Comparison of ENCODE assay signal across 8 cellular contexts in genomic region chr14:22852599-22852939, GRCh38. TPM values are rescaled to one million over a fixed set of nuclear protein-coding genes. Genes with fewer than 3 reads are reported as not detected.
DNase-seq lines count a peak whose midpoint lies in the region; ATAC-seq, FAIRE-seq and TF ChIP-seq lines count a peak whose summit lies in the region.

No MANE protein-coding gene starts in this region.

- H3K4me1 Mint-ChIP-seq in activated T-helper 17 cell treated with anti-CD3 and anti-CD28 coated beads, Interleukin-2, amount 50 U/mL, for 72 hours, result peaks cover 13% of the 10 kb centered on the region
- peaks cover 22% of the 10 kb centered on the region for H3K4me1 Mint-ChIP-seq in stimulated activated memory B cell treated with anti-CD40 and anti-IgM and Interleukin-4, amounts not matched to agents 10 μg/mL and 1 μg/mL and 100 μg/mL, for 72 hours

- no peaks in the 10 kb centered on the region for H3K9me3 Mint-ChIP-seq in activated T-helper 17 cell treated with anti-CD3 and anti-CD28 coated beads, Interleukin-2, amount 50 U/mL, for 72 hours
- no peaks in the 10 kb centered on the region for H3K9me3 Mint-ChIP-seq in stimulated activated memory B cell treated with anti-CD40 and anti-IgM and Interleukin-4, amounts not matched to agents 10 μg/mL and 1 μg/mL and 100 μg/mL, for 72 hours

- peaks cover 4 to 6% of the 10 kb centered on the region in 2 experiments for H3K36me3 ChIP-seq in keratinocyte (ENCODE audit: control insufficient read depth in 2 of 2, extremely low read depth in 1 of 2, insufficient read depth in 2 of 2, low read length in 2 of 2)

- H3K36me3 Mint-ChIP-seq in activated T-helper 17 cell treated with anti-CD3 and anti-CD28 coated beads, Interleukin-2, amount 50 U/mL, for 72 hours (ENCODE audit: low read depth), result no peaks in the 10 kb centered on the region
- no peaks in the 10 kb centered on the region for H3K36me3 Mint-ChIP-seq in stimulated activated memory B cell treated with anti-CD40 and anti-IgM and Interleukin-4, amounts not matched to agents 10 μg/mL and 1 μg/mL and 100 μg/mL, for 72 hours

- dilution Hi-C loops in keratinocyte (cut with MboI; ENCODE audit: extremely low pct_ligation_motif_present, low sequenced_read_pairs), result no loop called here

- peak overlapping the region; percentile 80 for H3K4me3 Mint-ChIP-seq in activated T-helper 17 cell treated with anti-CD3 and anti-CD28 coated beads, Interleukin-2, amount 50 U/mL, for 72 hours
- no peak overlapping the region for H3K4me3 Mint-ChIP-seq in stimulated activated memory B cell treated with anti-CD40 and anti-IgM and Interleukin-4, amounts not matched to agents 10 μg/mL and 1 μg/mL and 100 μg/mL, for 72 hours

- peaks cover 5% of the 10 kb centered on the region for H3K27me3 Mint-ChIP-seq in activated T-helper 17 cell treated with anti-CD3 and anti-CD28 coated beads, Interleukin-2, amount 50 U/mL, for 72 hours
- no peaks in the 10 kb centered on the region for H3K27me3 Mint-ChIP-seq in stimulated activated memory B cell treated with anti-CD40 and anti-IgM and Interleukin-4, amounts not matched to agents 10 μg/mL and 1 μg/mL and 100 μg/mL, for 72 hours

- no peak for DNase-seq in keratinocyte (ENCODE audit: low read depth, low spot score)
- no peak for DNase-seq in HuH-7.5 (ENCODE audit: low spot score)
- DNase-seq in A172 (ENCODE audit: low spot score), result no peak
- DNase-seq in activated CD4-positive, alpha-beta T cell treated with anti-CD3 and anti-CD28 coated beads, Interleukin-2, amount 50 U/mL, for 48 hours, result no peak

- H3K9ac ChIP-seq in keratinocyte (ENCODE audit: control insufficient read depth, extremely low read depth, insufficient read depth, low read length), result peak overlapping the region; percentile 33

- peak overlapping the region; percentile 82 for H3K27ac Mint-ChIP-seq in activated T-helper 17 cell treated with anti-CD3 and anti-CD28 coated beads, Interleukin-2, amount 50 U/mL, for 72 hours
- H3K27ac Mint-ChIP-seq in stimulated activated memory B cell treated with anti-CD40 and anti-IgM and Interleukin-4, amounts not matched to agents 10 μg/mL and 1 μg/mL and 100 μg/mL, for 72 hours, result peak overlapping the region; percentile 65

- peak overlapping the region; percentile 95 for H3K4me2 ChIP-seq in keratinocyte (ENCODE audit: control insufficient read depth, extremely low read depth, insufficient read depth, low read depth, low read length)

- FAIRE-seq in keratinocyte (lab: Jason Lieb, UNC), result peak; percentile 44

- no peaks in the 10 kb centered on the region for H3K27me3 ChIP-seq in keratinocyte (ENCODE audit: control insufficient read depth, extremely low read depth, insufficient read depth, low read length)

- H3K4me1 ChIP-seq in keratinocyte (ENCODE audit: control insufficient read depth, extremely low read depth, insufficient read depth, low read length), result peaks cover 57% of the 10 kb centered on the region

- no peaks in the 10 kb centered on the region for H3K9me1 ChIP-seq in keratinocyte (ENCODE audit: control insufficient read depth, extremely low read depth, insufficient read depth, low read length)

- no peaks in the 10 kb centered on the region for H3K9me3 ChIP-seq in keratinocyte (ENCODE audit: control insufficient read depth, low read depth, low read length)

- H4K20me1 ChIP-seq in keratinocyte (ENCODE audit: control insufficient read depth, extremely low read depth, insufficient read depth, low read length), result no peaks in the 10 kb centered on the region

- TF ChIP-seq CTCF in keratinocyte (optimal IDR thresholded peaks at IDR 0.05 in 1 of 3, IDR thresholded peaks at IDR 0.05 in 1 of 3, conservative IDR thresholded peaks at IDR 0.05 in 1 of 3; ENCODE audit: extremely low read depth in 1 of 3, insufficient read depth in 2 of 3, low read length in 3 of 3), result no peak

- no peak overlapping the region for H3K4me3 ChIP-seq in keratinocyte (ENCODE audit: control insufficient read depth in 2 of 3, extremely low read depth in 1 of 3, insufficient read depth in 2 of 3, low read depth in 1 of 3, low read length in 3 of 3)

- H2AFZ ChIP-seq in keratinocyte (ENCODE audit: control insufficient read depth, low read length), result peak overlapping the region; percentile 58

- ATAC-seq in HG03460 (IDR thresholded peaks at IDR 0.05; ENCODE audit: unreplicated experiment) (peak; percentile 13), GM21390 (IDR thresholded peaks at IDR 0.05; ENCODE audit: unreplicated experiment) (no peak)
- no peak for ATAC-seq in activated T-helper 17 cell treated with anti-CD3 and anti-CD28 coated beads, Interleukin-2, amount 50 U/mL, for 72 hours (replicated peaks)
- no peak for ATAC-seq in stimulated activated memory B cell treated with anti-CD40 and anti-IgM and Interleukin-4, amounts not matched to agents 10 μg/mL and 1 μg/mL and 100 μg/mL, for 72 hours

- H3K27ac ChIP-seq in keratinocyte (ENCODE audit: control insufficient read depth, insufficient read depth, low read length), result peak overlapping the region; percentile 63

- no peaks in the 10 kb centered on the region for H3K79me2 ChIP-seq in keratinocyte (ENCODE audit: control insufficient read depth, insufficient read depth, low read length)

RNA-seq across cellular contexts. Expression of gene MMP14, which starts 16.2 kb away (rescaled TPM):
- 1 to 10 TPM; 1.5 to 2.1 TPM for total RNA-seq in activated T-helper 17 cell treated with anti-CD3 and anti-CD28 coated beads, Interleukin-2, amount 50 U/mL, for 72 hours
- polyA plus RNA-seq in keratinocyte, result 185 to 355 TPM (median 246 TPM) in 3 replicates
- polyA plus RNA-seq in keratinocyte (2011; ENCODE audit: low read depth), result 38.1 TPM
- polyA plus RNA-seq in keratinocyte (2011; cell fraction: cytosol; rRNA removed), result 52.3 and 79.2 TPM in 2 replicates
- polyA plus RNA-seq in keratinocyte (2011; cell fraction: nucleus; rRNA removed), result 794 and 868 TPM in 2 replicates
- polyA plus RNA-seq in keratinocyte (2012; ENCODE audit: low replicate concordance), result 99.7 and 290 TPM in 2 replicates
- polyA minus RNA-seq in keratinocyte, result 235 to 587 TPM (median 267 TPM) in 3 replicates
- 209 TPM for polyA minus RNA-seq in keratinocyte (2011; cell fraction: cytosol; rRNA and poly(A)+ RNA removed)
- polyA minus RNA-seq in keratinocyte (2011; cell fraction: nucleus; rRNA and poly(A)+ RNA removed), result 532 and 668 TPM in 2 replicates
- 82.4 and 92.9 TPM in 2 replicates for total RNA-seq in A172 (2014; rRNA removed; shearing (Covaris generic))

RNA-seq across cellular contexts. Expression of gene LRP10, which starts 19.0 kb away (rescaled TPM):
- 10 to 100 TPM; 61.3 to 78.1 TPM for total RNA-seq in activated T-helper 17 cell treated with anti-CD3 and anti-CD28 coated beads, Interleukin-2, amount 50 U/mL, for 72 hours
- polyA plus RNA-seq in keratinocyte, result 36.7 to 79.4 TPM (median 62.5 TPM) in 3 replicates
- polyA plus RNA-seq in keratinocyte (2011; ENCODE audit: low read depth), result 43.9 TPM
- 44.1 and 73.2 TPM in 2 replicates for polyA plus RNA-seq in keratinocyte (2011; cell fraction: cytosol; rRNA removed)
- polyA plus RNA-seq in keratinocyte (2011; cell fraction: nucleus; rRNA removed), result 131 and 159 TPM in 2 replicates
- 95.0 and 106 TPM in 2 replicates for polyA plus RNA-seq in keratinocyte (2012; ENCODE audit: low replicate concordance)
- 110 to 463 TPM (median 142 TPM) in 3 replicates for polyA minus RNA-seq in keratinocyte
- polyA minus RNA-seq in keratinocyte (2011; cell fraction: cytosol; rRNA and poly(A)+ RNA removed), result 143 TPM
- polyA minus RNA-seq in keratinocyte (2011; cell fraction: nucleus; rRNA and poly(A)+ RNA removed), result 194 and 209 TPM in 2 replicates
- 28.7 and 38.7 TPM in 2 replicates for total RNA-seq in A172 (2014; rRNA removed; shearing (Covaris generic))

RNA-seq across cellular contexts. Expression of gene MRPL52, which starts 22.9 kb away (rescaled TPM):
- total RNA-seq in activated T-helper 17 cell treated with anti-CD3 and anti-CD28 coated beads, Interleukin-2, amount 50 U/mL, for 72 hours, result 100 to 1,000 TPM in 1 of 2 donors, 10 to 100 TPM in 1; 90.4 to 142 TPM
- 56.0 to 104 TPM (median 82.0 TPM) in 3 replicates for polyA plus RNA-seq in keratinocyte
- polyA plus RNA-seq in keratinocyte (2011; ENCODE audit: low read depth), result 181 TPM
- 28.8 and 37.2 TPM in 2 replicates for polyA plus RNA-seq in keratinocyte (2011; cell fraction: cytosol; rRNA removed)
- polyA plus RNA-seq in keratinocyte (2011; cell fraction: nucleus; rRNA removed), result 24.4 and 31.9 TPM in 2 replicates
- 93.4 and 197 TPM in 2 replicates for polyA plus RNA-seq in keratinocyte (2012; ENCODE audit: low replicate concordance)
- polyA minus RNA-seq in keratinocyte, result 8.2 to 15.9 TPM (median 12.9 TPM) in 3 replicates
- polyA minus RNA-seq in keratinocyte (2011; cell fraction: cytosol; rRNA and poly(A)+ RNA removed), result 78.5 TPM
- polyA minus RNA-seq in keratinocyte (2011; cell fraction: nucleus; rRNA and poly(A)+ RNA removed), result 5.8 and 9.2 TPM in 2 replicates
- total RNA-seq in A172 (2014; rRNA removed; shearing (Covaris generic)), result 72.1 and 163 TPM in 2 replicates

RNA-seq across cellular contexts. Expression of gene REM2, which starts 30.5 kb away (rescaled TPM):
- 1 to 10 TPM in 1 of 2 donors, under 1 TPM in 1; 0.56 to 1.3 TPM for total RNA-seq in activated T-helper 17 cell treated with anti-CD3 and anti-CD28 coated beads, Interleukin-2, amount 50 U/mL, for 72 hours
- 0.04 to 0.06 TPM (median 0.05 TPM) in 3 replicates for polyA plus RNA-seq in keratinocyte
- polyA plus RNA-seq in keratinocyte (2011; ENCODE audit: low read depth), result not detected
- polyA plus RNA-seq in keratinocyte (2011; cell fraction: cytosol; rRNA removed), result 0.06 TPM in 1 of 2 replicates, not detected in the other
- 0.20 and 0.25 TPM in 2 replicates for polyA plus RNA-seq in keratinocyte (2011; cell fraction: nucleus; rRNA removed)
- polyA plus RNA-seq in keratinocyte (2012; ENCODE audit: low replicate concordance), result 0.87 TPM in 1 of 2 replicates, not detected in the other
- not detected in 3 replicates for polyA minus RNA-seq in keratinocyte
- not detected for polyA minus RNA-seq in keratinocyte (2011; cell fraction: cytosol; rRNA and poly(A)+ RNA removed)
- polyA minus RNA-seq in keratinocyte (2011; cell fraction: nucleus; rRNA and poly(A)+ RNA removed), result 0.32 TPM in 1 of 2 replicates, not detected in the other
- total RNA-seq in A172 (2014; rRNA removed; shearing (Covaris generic)), result not detected in 2 replicates

RNA-seq across cellular contexts. Expression of gene SLC7A7, which starts 37.3 kb away (rescaled TPM):
- under 1 TPM; 0.15 to 0.71 TPM for total RNA-seq in activated T-helper 17 cell treated with anti-CD3 and anti-CD28 coated beads, Interleukin-2, amount 50 U/mL, for 72 hours
- 0.20 to 0.65 TPM (median 0.33 TPM) in 3 replicates for polyA plus RNA-seq in keratinocyte
- not detected for polyA plus RNA-seq in keratinocyte (2011; ENCODE audit: low read depth)
- polyA plus RNA-seq in keratinocyte (2011; cell fraction: cytosol; rRNA removed), result 0.13 and 0.22 TPM in 2 replicates
- polyA plus RNA-seq in keratinocyte (2011; cell fraction: nucleus; rRNA removed), result 0.73 and 0.95 TPM in 2 replicates
- polyA plus RNA-seq in keratinocyte (2012; ENCODE audit: low replicate concordance), result 0.30 and 0.34 TPM in 2 replicates
- 0.29 to 0.36 TPM in 2 of 3 replicates, not detected in the other for polyA minus RNA-seq in keratinocyte
- not detected for polyA minus RNA-seq in keratinocyte (2011; cell fraction: cytosol; rRNA and poly(A)+ RNA removed)
- polyA minus RNA-seq in keratinocyte (2011; cell fraction: nucleus; rRNA and poly(A)+ RNA removed), result 0.32 TPM in 1 of 2 replicates, not detected in the other
- total RNA-seq in A172 (2014; rRNA removed; shearing (Covaris generic)), result 0.74 TPM in 1 of 2 replicates, not detected in the other

Comparison
In these comparisons a context has a peak if more than half of its experiments do, and no peak if none do; other contexts are left out.
1. RNA of gene MMP14, which starts 16.2 kb away (total RNA-seq): 82.4 to 92.9 TPM in A172; 1.5 to 2.1 TPM in activated T-helper 17 cell treated with anti-CD3 and anti-CD28 coated beads, Interleukin-2, amount 50 U/mL, for 72 hours; every median in the first group is over 10 times any median in the second.